8 cellular contexts compared by ENCODE assay signal in genomic region chr22:27919943-27920755, GRCh38. TPM values are rescaled to one million over a fixed set of nuclear protein-coding genes. Genes with fewer than 3 reads are reported as not detected.
DNase-seq lines count a peak whose midpoint lies in the region; ATAC-seq and TF ChIP-seq lines count a peak whose summit lies in the region.

No MANE protein-coding gene starts in this region.

- H3K9me3 ChIP-seq in HEK293 (ENCODE audit: control insufficient read depth, insufficient read depth, low read depth, low read length) (no peaks in the 10 kb centered on the region), ascending aorta (no peaks in the 10 kb centered on the region), sigmoid colon (no peaks in the 10 kb centered on the region)

- H3K27ac ChIP-seq in HEK293 (ENCODE audit: extremely low read depth, low read depth, low read length) (peak overlapping the region; percentile 98), ascending aorta (peak overlapping the region; percentile 97 to 100), sigmoid colon (peak overlapping the region; percentile 95 to 98 (median 96))

- 34 to 40% methylated on average over 12 of the region's 12 CpGs for WGBS in sigmoid colon, 2 donors

- TF ChIP-seq EP300 in sigmoid colon (IDR thresholded peaks at IDR 0.05), result no peak

- H3K27me3 Mint-ChIP-seq in activated CD4-positive, alpha-beta T cell treated with anti-CD3 and anti-CD28 coated beads for 36 hours, result no peaks in the 10 kb centered on the region

- no peak for DNase-seq in activated CD4-positive, alpha-beta T cell treated with anti-CD3 and anti-CD28 coated beads for 36 hours
- no peak for DNase-seq in activated CD4-positive, alpha-beta T cell treated with anti-CD3 and anti-CD28 coated beads, Interleukin-2, amount 50 U/mL, for 48 hours
- DNase-seq in NCI-H1092 (lab: John Stamatoyannopoulos, UW), result peak; percentile 7
- peak in 1 of 2 donors; percentile 75 for DNase-seq in ascending aorta (ENCODE audit: low spot score in 2 of 2)
- DNase-seq in iPS DF 19.7 (ENCODE audit: low read depth, low spot score), result peak; percentile 48
- peak; percentile 76 for DNase-seq in sigmoid colon
- DNase-seq in NCI-H1436 treated with DMSO at 0.1 percent for 48 hours (lab: John Stamatoyannopoulos, UW), result no peak

- H3K9me3 Mint-ChIP-seq in activated CD4-positive, alpha-beta T cell treated with anti-CD3 and anti-CD28 coated beads for 36 hours (ENCODE audit: low read depth), result no peaks in the 10 kb centered on the region

- POLR2A ChIA-PET in activated CD4-positive, alpha-beta T cell treated with anti-CD3 and anti-CD28 coated beads for 36 hours (lab: Charles Lee), result interaction anchor here (0.8 kb wide), 1 partner anchor 9 kb away, joined by 4 read pairs; no protein-coding TSS in a partner anchor
- POLR2A ChIA-PET in HEK293 (lab: Yijun Ruan, JAX), result interaction anchor here (0.6 to 1.7 kb wide), 13 partner anchors 10 to 949 kb away, joined by 3 to 10 read pairs (median 3); partner anchors contain the start of gene XBP1

- H3K36me3 ChIP-seq in HEK293 (ENCODE audit: control insufficient read depth in 2 of 2, insufficient read depth in 1 of 2, low read length in 2 of 2) (peaks cover 10 to 36% of the 10 kb centered on the region in 2 experiments), ascending aorta (no peaks in the 10 kb centered on the region), sigmoid colon (peaks cover 0 to 8% (median 0%) of the 10 kb centered on the region in 4 donors)

- H3K36me3 Mint-ChIP-seq in activated CD4-positive, alpha-beta T cell treated with anti-CD3 and anti-CD28 coated beads for 36 hours (ENCODE audit: low read depth), result peaks cover 41% of the 10 kb centered on the region

- peaks cover 51% of the 10 kb centered on the region for H3K4me1 Mint-ChIP-seq in activated CD4-positive, alpha-beta T cell treated with anti-CD3 and anti-CD28 coated beads for 36 hours

- no peaks in the 10 kb centered on the region for H3K27me3 ChIP-seq in ascending aorta
- no peaks in the 10 kb centered on the region for H3K27me3 ChIP-seq in sigmoid colon

- peak overlapping the region; percentile 97 for H3K4me3 Mint-ChIP-seq in activated CD4-positive, alpha-beta T cell treated with anti-CD3 and anti-CD28 coated beads for 36 hours

- peak overlapping the region; percentile 72 for H3K4me3 ChIP-seq in HEK293 (ENCODE audit: low read depth, low read length)
- H3K4me3 ChIP-seq in ascending aorta, result peak overlapping the region; percentile 94 to 98
- H3K4me3 ChIP-seq in sigmoid colon, result peak overlapping the region; percentile 75 to 98 (median 89)

- peak; percentile 35 for ATAC-seq in activated CD4-positive, alpha-beta T cell treated with anti-CD3 and anti-CD28 coated beads for 36 hours

- CTCF ChIA-PET in activated CD4-positive, alpha-beta T cell treated with anti-CD3 and anti-CD28 coated beads for 36 hours (lab: Charles Lee), result interaction anchor here (0.7 to 2.2 kb wide), 5 partner anchors 16 to 1322 kb away, joined by 3 to 8 read pairs (median 4); no protein-coding TSS in a partner anchor
- CTCF ChIA-PET in HEK293 (lab: Yijun Ruan, JAX), result interaction anchor here (0.7 to 11.5 kb wide), 13 partner anchors 9 to 95 kb away, joined by 3 to 90 read pairs (median 3); no protein-coding TSS in a partner anchor

- H3K4me1 ChIP-seq in HEK293 (ENCODE audit: control insufficient read depth, insufficient read depth, low read length), result peaks cover 21% of the 10 kb centered on the region
- H3K4me1 ChIP-seq in ascending aorta, result peaks cover 8 to 31% of the 10 kb centered on the region in 2 donors
- peaks cover 0 to 54% (median 44%) of the 10 kb centered on the region in 4 donors for H3K4me1 ChIP-seq in sigmoid colon

- peak overlapping the region; percentile 98 for H3K27ac Mint-ChIP-seq in activated CD4-positive, alpha-beta T cell treated with anti-CD3 and anti-CD28 coated beads for 36 hours

- TF ChIP-seq POLR2A in sigmoid colon (IDR thresholded peaks at IDR 0.05), result no peak

- peak; percentile 62; the same call in 1 of the 2 replicates for TF ChIP-seq CTCF in HEK293 (tag by site-specific recombination; IDR thresholded peaks at IDR 0.05)
- peak in 1 of 3 experiments; percentile 4 for TF ChIP-seq CTCF in ascending aorta (IDR thresholded peaks at IDR 0.05)
- TF ChIP-seq CTCF in sigmoid colon (IDR thresholded peaks at IDR 0.05), result no peak

- intact Hi-C loops in activated CD4-positive, alpha-beta T cell treated with anti-CD3 and anti-CD28 coated beads for 36 hours (cut with DNase I, micrococcal nuclease), result loop anchor here (1.0 to 5.0 kb wide), 11 partner anchors 38 to 1437 kb away; partner anchors contain the start of genes CCDC117 (in 1 of the 2), CHEK2 (in 1 of the 2), EWSR1 (in 1 of the 2) and HPS4 (in 1 of the 2)
- intact Hi-C loops in ascending aorta (cut with DNase I), result loop anchor here (2.0 to 5.0 kb wide), 2 partner anchors 33 to 72 kb away; no protein-coding TSS in a partner anchor
- intact Hi-C loops in sigmoid colon (cut with DNase I), result loop anchor here (2.0 kb wide), 1 partner anchor 33 kb away; no protein-coding TSS in a partner anchor

TF ChIP-seq in HEK293, 187 proteins besides CTCF, POLR2A, EP300 and RAD21 (continues in another document):
- TF ChIP-seq SP2 (tag by site-specific recombination; IDR thresholded peaks at IDR 0.05) (peak; percentile 39), KLF16 (tag by site-specific recombination; IDR thresholded peaks at IDR 0.05) (0 out of 2 replicates have a peak, but pooled peaks have one; percentile 14), ZBTB20 (tag by site-specific recombination; IDR thresholded peaks at IDR 0.05) (peak; percentile 52; the same call in 1 of the 2 replicates), ZNF18 (tag by site-specific recombination; IDR thresholded peaks at IDR 0.05) (no peak), SP3 (tag by site-specific recombination; IDR thresholded peaks at IDR 0.05) (no peak), ZNF518A (tag by site-specific recombination; conservative IDR thresholded peaks at IDR 0.05; ENCODE audit: low read depth) (no peak), SCRT2 (tag by site-specific recombination; IDR thresholded peaks at IDR 0.05) (peak; percentile 14), INSM2 (tag by site-specific recombination; IDR thresholded peaks at IDR 0.05) (0 out of 2 replicates have a peak, but pooled peaks have one; percentile 1)

RNA-seq across cellular contexts. Expression of gene PITPNB, which starts 1.1 kb away (rescaled TPM):
- total RNA-seq in activated CD4-positive, alpha-beta T cell treated with anti-CD3 and anti-CD28 coated beads for 36 hours, result 100 to 1,000 TPM in 1 of 2 experiments, 10 to 100 TPM in 1; 96.5 to 111 TPM
- 42.1 TPM for total RNA-seq in ascending aorta
- 100 to 1,000 TPM in 2 of 4 donors, 10 to 100 TPM in 2; 79.9 to 135 (median 104) TPM for total RNA-seq in sigmoid colon
- polyA plus RNA-seq in sigmoid colon, result 10 to 100 TPM; 20.4 to 32.6 (median 23.4) TPM

Comparison
In these comparisons a context has a peak if more than half of its experiments do, and no peak if none do; other contexts are left out.
1. DNase-seq: peak in NCI-H1092 (single experiment), iPS DF 19.7 (single experiment) and sigmoid colon (single experiment); none in activated CD4-positive, alpha-beta T cell treated with anti-CD3 and anti-CD28 coated beads for 36 hours (single experiment), activated CD4-positive, alpha-beta T cell treated with anti-CD3 and anti-CD28 coated beads, Interleukin-2, amount 50 U/mL, for 48 hours (0 of 2) and NCI-H1436 treated with DMSO at 0.1 percent for 48 hours (single experiment).
2. Peak in every context shown above with its lines, with median percentiles within 50 percentile points of each other: H3K27ac ChIP-seq and H3K4me3 ChIP-seq.